In the genomic region with DNA sequence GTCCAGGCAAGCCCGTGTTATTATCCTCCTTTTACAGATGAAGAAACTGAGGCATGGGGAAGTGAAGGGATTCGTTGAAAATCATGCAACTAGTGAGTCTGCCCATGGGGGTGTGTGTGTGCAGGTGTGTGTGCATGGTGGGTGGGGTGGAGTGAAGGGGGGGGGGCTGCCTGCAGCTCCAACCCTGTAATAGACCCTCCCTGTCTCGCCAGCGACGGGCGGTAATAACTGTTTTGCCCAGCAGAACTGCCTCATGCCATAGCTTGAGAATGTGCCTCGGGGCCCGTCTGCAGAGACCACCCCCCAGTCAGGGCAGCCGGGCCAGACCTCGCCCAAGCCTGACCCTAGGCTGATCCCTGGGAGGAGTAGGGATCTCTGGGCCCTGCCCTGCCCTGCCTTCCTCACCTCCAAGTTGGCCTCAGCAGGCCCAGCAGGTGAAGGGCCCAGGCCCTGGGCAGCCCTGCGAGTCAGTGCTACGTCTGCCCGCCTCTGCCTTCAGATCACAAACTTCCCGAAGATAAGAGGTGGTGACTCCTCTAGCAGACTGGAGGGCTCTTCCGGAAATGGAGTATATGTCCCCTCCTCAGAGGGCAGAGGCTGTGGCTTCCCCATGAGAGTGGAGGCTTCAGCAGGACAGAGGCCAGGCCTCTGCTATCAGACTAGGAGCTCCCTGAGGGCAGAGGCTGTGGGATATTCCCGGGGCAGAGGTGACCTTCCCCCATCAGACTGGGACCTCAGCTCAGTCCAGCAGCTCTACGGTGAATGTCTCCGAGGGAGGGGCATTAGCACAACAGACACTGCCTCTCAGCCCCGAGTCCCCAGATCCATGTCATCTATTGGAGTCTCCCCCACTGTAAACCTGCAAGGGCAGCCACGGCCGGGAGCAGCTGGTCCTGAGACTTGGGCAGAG, we compare ENCODE assay signal across 32 cellular contexts. TPM values are rescaled to one million over a fixed set of nuclear protein-coding genes. Genes with fewer than 3 reads are reported as not detected.
DNase-seq lines count a peak whose midpoint lies in the region; ATAC-seq, FAIRE-seq and TF ChIP-seq lines count a peak whose summit lies in the region.
"Had no signal": no experiment of that assay in that cellular context is flagged by ENCODE, and none has a peak within 500 bp of the region (broad histone marks: within the 10 kb centered on the region; RNA-seq: fewer than 3 reads in every experiment).

No MANE protein-coding gene starts in this region.

- H3K9ac ChIP-seq in HepG2 (ENCODE audit: insufficient read depth, low read depth, low read length) = peak overlapping the region; percentile 32; the same call in 1 of the 2 replicates

- H4K20me1 ChIP-seq in HepG2 (ENCODE audit: insufficient read depth, low read length) = no peaks in the 10 kb centered on the region

- POLR2A ChIA-PET in HepG2 (lab: Yijun Ruan, JAX) = interaction anchor here (0.8 to 1.6 kb wide), 2 partner anchors 10 to 16 kb away, joined by 3 to 6 read pairs; partner anchors contain the start of gene EPHA2

- H3K27me3 Mint-ChIP-seq in dendritic cell treated with granulocyte-macrophage colony-stimulating factor and Interleukin-4, amounts not matched to agents 40 ng/mL and 50 ng/mL, for 4 days = peaks cover 67% of the 10 kb centered on the region

- H3K27me3 ChIP-seq in HepG2 (ENCODE audit: control insufficient read depth in 1 of 2, insufficient read depth in 2 of 2, low read length in 2 of 2) (peaks cover 7 to 17% of the 10 kb centered on the region in 2 experiments; a peak in 3 of 5 replicates), right lobe of liver (no peaks in the 10 kb centered on the region)
- H3K27me3 ChIP-seq: pancreas, right atrium auricular region, SJCRH30 had no signal

- CTCF ChIA-PET in HepG2 (lab: Yijun Ruan, JAX; ENCODE audit: low intra/inter-chr PET ratio, low total read pairs) = no interaction called here

- H3K4me1 Mint-ChIP-seq in dendritic cell treated with granulocyte-macrophage colony-stimulating factor and Interleukin-4, amounts not matched to agents 40 ng/mL and 50 ng/mL, for 4 days (ENCODE audit: low read depth) = peaks cover 44% of the 10 kb centered on the region

- TF ChIP-seq CTCF in HepG2 (CRISPR knock-in tag; IDR thresholded peaks at IDR 0.05) (no peak), right lobe of liver (IDR thresholded peaks at IDR 0.05) (no peak), mucosa of descending colon (IDR thresholded peaks at IDR 0.05) (no peak)

- no peak for TF ChIP-seq RAD21 in HepG2 (CRISPR knock-in tag; IDR thresholded peaks at IDR 0.05)

- no peak for FAIRE-seq in HepG2 (lab: Jason Lieb, UNC)
- FAIRE-seq: endometrium, pancreas had no signal

- no peak for DNase-seq in HepG2 (ENCODE audit: low spot score)
- no peak for DNase-seq in right lobe of liver
- DNase-seq in mucosa of descending colon = no peak
- DNase-seq in activated gamma-delta T cell treated with Interleukin-2 at 50 U/mL for 16 hours = no peak
- no peak for DNase-seq in KBM-7
- DNase-seq in NCI-H2029 treated with DMSO at 0.1 percent for 48 hours (lab: John Stamatoyannopoulos, UW) = no peak
- DNase-seq: activated CD4-positive, CD25-positive, alpha-beta regulatory T cell treated with anti-CD3 and anti-CD28 coated beads, Interleukin-2, amount 50 U/mL, for 72 hours; activated CD8-positive, alpha-beta T cell treated with anti-CD3 and anti-CD28 coated beads, Interleukin-2, amount 10 ng/mL, durations not matched to agents 7 days and 5 days; activated effector memory CD4-positive, alpha-beta T cell treated with Interleukin-2 at 50 U/mL for 16 hours; activated T-cell treated with anti-CD3 and anti-CD28 coated beads for 4 hours; caudate nucleus; dermis blood vessel endothelial cell; HFFc6; hypothalamus; immature natural killer cell; left lung; midbrain; MV-4-11; NCI-H146; NCI-H510A treated with DMSO at 0.1 percent for 48 hours; SJCRH30; spleen; stimulated activated CD4-positive, alpha-beta T cell treated with anti-CD3 and anti-CD28 coated beads, Interleukin-2, amount 100 ng/mL, for 48 hours; substantia nigra had no signal

- TF ChIP-seq EP300 in HepG2 (IDR thresholded peaks at IDR 0.05; ENCODE audit: low read depth in 2 of 2, low read length in 2 of 2) (no peak), HepG2 (CRISPR knock-in tag; IDR thresholded peaks at IDR 0.05; ENCODE audit: borderline replicate concordance) (no peak)

- H3K9me3 ChIP-seq in HepG2 (ENCODE audit: low read length) = no peaks in the 10 kb centered on the region
- no peaks in the 10 kb centered on the region for H3K9me3 ChIP-seq in right lobe of liver
- no peaks in the 10 kb centered on the region for H3K9me3 ChIP-seq in mucosa of descending colon
- H3K9me3 ChIP-seq: left lung, pancreas, right atrium auricular region, SJCRH30, spleen had no signal

- H3K27ac ChIP-seq in HepG2 (ENCODE audit: extremely low read length, insufficient read depth, low read length) = no peak overlapping the region
- no peak overlapping the region for H3K27ac ChIP-seq in right lobe of liver
- H3K27ac ChIP-seq: 22Rv1, left lung, pancreas, right atrium auricular region, SJCRH30, spleen had no signal

- intact Hi-C loops in HepG2 (cut with micrococcal nuclease; ENCODE audit: unreplicated experiment) (no loop called here), right lobe of liver (cut with DNase I) (no loop called here), mucosa of descending colon (cut with DNase I, micrococcal nuclease) (no loop called here)
- intact Hi-C loops in dendritic cell treated with granulocyte-macrophage colony-stimulating factor and Interleukin-4, amounts not matched to agents 40 ng/mL and 50 ng/mL, for 4 days (cut with micrococcal nuclease) = no loop called here

- in situ Hi-C loops in HepG2 (cut with HindIII; ENCODE audit: extremely low pct_ligation_motif_present, low pct_unique_long_range_greater_than_20kb) = no loop called here
- in situ Hi-C loops in KBM-7 (cut with MboI; ENCODE audit: low pct_unique_long_range_greater_than_20kb, low sequenced_read_pairs) = no loop called here

- H3K4me3 ChIP-seq in HepG2 (replicated peaks in 1 of 3; ENCODE audit: insufficient read depth in 1 of 3, low read depth in 2 of 3, low read length in 3 of 3) (peak overlapping the region in 1 of 3 experiments; percentile 53; a peak in 1 of 6 replicates), right lobe of liver (no peak overlapping the region), mucosa of descending colon (no peak overlapping the region)
- H3K4me3 ChIP-seq: left lung, pancreas, right atrium auricular region, SJCRH30, spleen had no signal

- peak overlapping the region; percentile 25 for H3K27ac Mint-ChIP-seq in dendritic cell treated with granulocyte-macrophage colony-stimulating factor and Interleukin-4, amounts not matched to agents 40 ng/mL and 50 ng/mL, for 4 days
- H3K27ac Mint-ChIP-seq: activated CD8-positive, alpha-beta T cell treated with anti-CD3 and anti-CD28 coated beads, Interleukin-2, amount 10 ng/mL, durations not matched to agents 7 days and 5 days; immature natural killer cell; natural killer cell treated with Interleukin-12 subunit alpha and Interleukin-12 subunit beta and Interleukin-15 and Interleukin-18, amount 100 ng/mL, for 72 hours had no signal

- no peaks in the 10 kb centered on the region for H3K9me3 Mint-ChIP-seq in dendritic cell treated with granulocyte-macrophage colony-stimulating factor and Interleukin-4, amounts not matched to agents 40 ng/mL and 50 ng/mL, for 4 days
- H3K9me3 Mint-ChIP-seq: HFFc6; immature natural killer cell; natural killer cell treated with Interleukin-12 subunit alpha and Interleukin-12 subunit beta and Interleukin-15 and Interleukin-18, amount 100 ng/mL, for 72 hours had no signal

- no TSS peak for BruUV-seq in HepG2 (replicated peaks; lab: Mats Ljungman, UMichigan)

- H3K4me3 Mint-ChIP-seq in dendritic cell treated with granulocyte-macrophage colony-stimulating factor and Interleukin-4, amounts not matched to agents 40 ng/mL and 50 ng/mL, for 4 days = no peak overlapping the region
- H3K4me3 Mint-ChIP-seq: activated CD8-positive, alpha-beta T cell treated with anti-CD3 and anti-CD28 coated beads, Interleukin-2, amount 10 ng/mL, durations not matched to agents 7 days and 5 days; immature natural killer cell; natural killer cell treated with Interleukin-12 subunit alpha and Interleukin-12 subunit beta and Interleukin-15 and Interleukin-18, amount 100 ng/mL, for 72 hours had no signal

- peak overlapping the region; percentile 75 for H3K4me2 ChIP-seq in HepG2 (ENCODE audit: low read depth, low read length)

- H3K4me1 ChIP-seq in HepG2 (ENCODE audit: insufficient read depth, low read length) (peaks cover 90% of the 10 kb centered on the region), right lobe of liver (peaks cover 2 to 20% (median 11%) of the 10 kb centered on the region in 4 donors), mucosa of descending colon (ENCODE audit: low read depth) (peaks cover 51% of the 10 kb centered on the region)

- no peak overlapping the region for H2AFZ ChIP-seq in HepG2 (ENCODE audit: low read length)

- H3K36me3 ChIP-seq in HepG2 (replicated peaks in 1 of 2; ENCODE audit: control insufficient read depth in 1 of 2, insufficient read depth in 2 of 2, low read length in 2 of 2) = no peaks in the 10 kb centered on the region
- H3K36me3 ChIP-seq in right lobe of liver = no peaks in the 10 kb centered on the region
- no peaks in the 10 kb centered on the region for H3K36me3 ChIP-seq in mucosa of descending colon (ENCODE audit: low read depth)
- H3K36me3 ChIP-seq: left lung, pancreas, right atrium auricular region, SJCRH30, spleen had no signal

- 71% methylated on average over 5 of the region's 21 CpGs for WGBS in HepG2 (ENCODE audit: low lambda C conversion rate)
- 24% methylated on average over 2 of the region's 21 CpGs for WGBS in right lobe of liver (ENCODE audit: insufficient coverage, low coverage, low lambda C conversion rate, missing lambda C conversion rate)

- TF ChIP-seq POLR2A in HepG2 (IDR thresholded peaks at IDR 0.05; ENCODE audit: insufficient read depth in 1 of 2, low read depth in 2 of 2, low read length in 2 of 2) = no peak
- TF ChIP-seq POLR2A in right lobe of liver (IDR thresholded peaks at IDR 0.05) = no peak

- no peaks in the 10 kb centered on the region for H3K79me2 ChIP-seq in HepG2 (ENCODE audit: insufficient read depth, low read length)

- H3K36me3 Mint-ChIP-seq in dendritic cell treated with granulocyte-macrophage colony-stimulating factor and Interleukin-4, amounts not matched to agents 40 ng/mL and 50 ng/mL, for 4 days (ENCODE audit: low read depth) = no peaks in the 10 kb centered on the region
- H3K36me3 Mint-ChIP-seq: CD14-positive monocyte; immature natural killer cell; natural killer cell treated with Interleukin-12 subunit alpha and Interleukin-12 subunit beta and Interleukin-15 and Interleukin-18, amount 100 ng/mL, for 72 hours had no signal

- peak; percentile 6; the same call in 2 of the 3 replicates for ATAC-seq in HepG2
- ATAC-seq in right lobe of liver = no peak
- peak; percentile 0 for ATAC-seq in mucosa of descending colon
- no peak for ATAC-seq in GM18867 (IDR thresholded peaks at IDR 0.05; ENCODE audit: unreplicated experiment)
- ATAC-seq: activated CD8-positive, alpha-beta T cell treated with anti-CD3 and anti-CD28 coated beads, Interleukin-2, amount 10 ng/mL, durations not matched to agents 7 days and 5 days; left lung; natural killer cell treated with Interleukin-12 subunit alpha and Interleukin-12 subunit beta and Interleukin-15 and Interleukin-18, amount 100 ng/mL, for 72 hours; pancreas had no signal

RNA-seq across cellular contexts. Expression of gene EPHA2, which starts 15.7 kb away (rescaled TPM):
- total RNA-seq in HepG2 (2016; rRNA removed; fragmentation: Illumina TruSeq; extraction: Trizol) = 15.5 and 33.6 TPM in 2 replicates
- 6.7 and 7.8 TPM in 2 replicates for total RNA-seq in HepG2 (2016; cell fraction: cytosol; rRNA removed; fragmentation: Illumina TruSeq; extraction: Trizol; ENCODE audit: low read depth)
- 10.8 and 35.8 TPM in 2 replicates for total RNA-seq in HepG2 (2016; cell fraction: insoluble cytoplasmic fraction; rRNA removed; fragmentation: Illumina TruSeq; extraction: Trizol)
- 14.9 and 16.9 TPM in 2 replicates for total RNA-seq in HepG2 (2016; cell fraction: membrane; rRNA removed; fragmentation: Illumina TruSeq; extraction: Trizol)
- 41.9 and 47.9 TPM in 2 replicates for total RNA-seq in HepG2 (2016; cell fraction: nucleus; rRNA removed; fragmentation: Illumina TruSeq; extraction: Trizol)
- 53.6 and 62.5 TPM in 2 replicates for polyA plus RNA-seq in HepG2 (2011; rRNA removed)
- polyA plus RNA-seq in HepG2 (2011; cell fraction: cytosol; rRNA removed) = 39.1 and 62.9 TPM in 2 replicates
- 163 and 212 TPM in 2 replicates for polyA plus RNA-seq in HepG2 (2011; cell fraction: nucleus; rRNA removed)
- 25.4 and 56.3 TPM in 2 replicates for polyA plus RNA-seq in HepG2 (2012)
- polyA plus RNA-seq in HepG2 (2016; cell fraction: cytosol; fragmentation: Illumina TruSeq; extraction: Trizol; ENCODE audit: low read depth) = 2.1 and 2.2 TPM in 2 replicates
- polyA plus RNA-seq in HepG2 (2016; cell fraction: insoluble cytoplasmic fraction; fragmentation: Illumina TruSeq; extraction: Trizol; ENCODE audit: low read depth) = 11.5 and 14.9 TPM in 2 replicates
- 5.7 and 6.8 TPM in 2 replicates for polyA plus RNA-seq in HepG2 (2016; cell fraction: membrane; fragmentation: Illumina TruSeq; extraction: Trizol; ENCODE audit: low read depth)
- 84.4 and 87.2 TPM in 2 replicates for polyA plus RNA-seq in HepG2 (2016; cell fraction: nucleus; fragmentation: Illumina TruSeq; extraction: Trizol; ENCODE audit: insufficient read depth, low read depth)
- 69.9 and 218 TPM in 2 replicates for polyA minus RNA-seq in HepG2 (2011; rRNA and poly(A)+ RNA removed; ENCODE audit: low replicate concordance)
- 72.7 and 86.9 TPM in 2 replicates for polyA minus RNA-seq in HepG2 (2011; cell fraction: cytosol; rRNA and poly(A)+ RNA removed)
- 65.6 and 79.3 TPM in 2 replicates for polyA minus RNA-seq in HepG2 (2011; cell fraction: nucleus; rRNA and poly(A)+ RNA removed)
- total RNA-seq in right lobe of liver = 10 to 100 TPM in 4 of 6 experiments, 1 to 10 TPM in 2; 6.0 to 14.7 (median 10.8) TPM
- 10 to 100 TPM; 36.8 to 43.5 (median 43.5) TPM for total RNA-seq in mucosa of descending colon
- total RNA-seq: activated CD8-positive, alpha-beta T cell treated with anti-CD3 and anti-CD28 coated beads, Interleukin-2, amount 10 ng/mL, durations not matched to agents 7 days and 5 days; natural killer cell treated with Interleukin-12 subunit alpha and Interleukin-12 subunit beta and Interleukin-15 and Interleukin-18, amount 100 ng/mL, for 72 hours had no signal
- polyA plus RNA-seq: CD14-positive monocyte, immature natural killer cell had no signal

RNA-seq across cellular contexts. Expression of gene ARHGEF19, which starts 40.9 kb away (rescaled TPM):
- total RNA-seq in HepG2 (2016; rRNA removed; fragmentation: Illumina TruSeq; extraction: Trizol) (1.8 and 2.0 TPM in 2 replicates), right lobe of liver (1 to 10 TPM in 4 of 6 experiments, under 1 TPM in 2; 0.31 to 2.8 (median 1.5) TPM), mucosa of descending colon (10 to 100 TPM in 1 of 3 donors, 1 to 10 TPM in 2; 5.3 to 13.3 (median 9.0) TPM)
- total RNA-seq in HepG2 (2016; cell fraction: cytosol; rRNA removed; fragmentation: Illumina TruSeq; extraction: Trizol; ENCODE audit: low read depth) = 0.53 and 1.0 TPM in 2 replicates
- 1.4 and 2.3 TPM in 2 replicates for total RNA-seq in HepG2 (2016; cell fraction: insoluble cytoplasmic fraction; rRNA removed; fragmentation: Illumina TruSeq; extraction: Trizol)
- 1.3 and 1.5 TPM in 2 replicates for total RNA-seq in HepG2 (2016; cell fraction: membrane; rRNA removed; fragmentation: Illumina TruSeq; extraction: Trizol)
- total RNA-seq in HepG2 (2016; cell fraction: nucleus; rRNA removed; fragmentation: Illumina TruSeq; extraction: Trizol) = 1.9 and 2.1 TPM in 2 replicates
- polyA plus RNA-seq in HepG2 (2011; rRNA removed) = 1.7 and 2.2 TPM in 2 replicates
- polyA plus RNA-seq in HepG2 (2011; cell fraction: cytosol; rRNA removed) = 1.7 and 2.2 TPM in 2 replicates
- 9.9 and 10.1 TPM in 2 replicates for polyA plus RNA-seq in HepG2 (2011; cell fraction: nucleus; rRNA removed)
- 0.88 and 1.6 TPM in 2 replicates for polyA plus RNA-seq in HepG2 (2012)
- 0.47 and 1.2 TPM in 2 replicates for polyA plus RNA-seq in HepG2 (2016; cell fraction: cytosol; fragmentation: Illumina TruSeq; extraction: Trizol; ENCODE audit: low read depth)
- 1.7 and 2.2 TPM in 2 replicates for polyA plus RNA-seq in HepG2 (2016; cell fraction: insoluble cytoplasmic fraction; fragmentation: Illumina TruSeq; extraction: Trizol; ENCODE audit: low read depth)
- polyA plus RNA-seq in HepG2 (2016; cell fraction: membrane; fragmentation: Illumina TruSeq; extraction: Trizol; ENCODE audit: low read depth) = 0.94 and 1.7 TPM in 2 replicates
- polyA plus RNA-seq in HepG2 (2016; cell fraction: nucleus; fragmentation: Illumina TruSeq; extraction: Trizol; ENCODE audit: insufficient read depth, low read depth) = 4.0 and 5.0 TPM in 2 replicates
- polyA minus RNA-seq in HepG2 (2011; rRNA and poly(A)+ RNA removed; ENCODE audit: low replicate concordance) = 1.3 and 7.5 TPM in 2 replicates
- 0.69 and 0.79 TPM in 2 replicates for polyA minus RNA-seq in HepG2 (2011; cell fraction: cytosol; rRNA and poly(A)+ RNA removed)
- polyA minus RNA-seq in HepG2 (2011; cell fraction: nucleus; rRNA and poly(A)+ RNA removed) = 1.4 and 2.1 TPM in 2 replicates

Comparison
In these comparisons a context has a peak if more than half of its experiments do, and no peak if none do; other contexts are left out.
1. ATAC-seq: peak in HepG2 (single experiment) and mucosa of descending colon (single experiment); none in right lobe of liver (0 of 4) and GM18867 (single experiment).